Comparison of ENCODE assay signal across 35 cellular contexts in the genomic region with DNA sequence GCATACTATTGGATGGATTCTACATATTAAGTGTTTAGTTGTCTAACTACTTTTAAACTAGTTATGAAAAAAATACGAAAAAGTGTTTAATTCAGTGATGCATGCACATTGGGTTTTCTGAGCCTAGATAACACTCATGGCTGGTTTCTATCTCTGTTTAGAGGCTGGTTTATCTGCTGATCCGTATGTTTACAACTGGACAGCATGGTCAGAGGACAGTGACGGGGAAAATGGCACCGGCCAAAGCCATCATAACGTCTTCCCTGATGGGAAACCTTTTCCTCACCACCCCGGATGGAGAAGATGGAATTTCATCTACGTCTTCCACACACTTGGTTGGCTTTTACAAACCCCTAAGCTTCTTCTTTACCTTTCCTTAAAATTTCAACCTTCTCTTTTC.
"Had no signal": no experiment of that assay in that cellular context is flagged by ENCODE, and none has a peak within 500 bp of the region (broad histone marks: within the 10 kb centered on the region; RNA-seq: fewer than 3 reads in every experiment).

No MANE protein-coding gene starts in this region.

- DNase-seq: Karpas-422, Kasumi-1, KG1, MG63, MM.1S, MV-4-11, NCI-H1048, NCI-H1092, NCI-H1092 treated with DMSO at 0.1 percent for 48 hours, NCI-H1105, NCI-H1105 treated with DMSO at 0.1 percent for 48 hours, NCI-H1417, NCI-H1417 treated with DMSO at 0.1 percent for 48 hours, NCI-H1436, NCI-H1436 treated with DMSO at 0.1 percent for 48 hours, NCI-H146, NCI-H1694, NCI-H1694 treated with DMSO at 0.1 percent for 48 hours, NCI-H187, NCI-H187 treated with DMSO at 0.1 percent for 48 hours, NCI-H1930, NCI-H2029, NCI-H2029 treated with DMSO at 0.1 percent for 48 hours, NCI-H2081 treated with DMSO at 0.1 percent for 48 hours, NCI-H2107, NCI-H2171, NCI-H2171 treated with DMSO at 0.1 percent for 48 hours, NCI-H2227 treated with DMSO at 0.1 percent for 48 hours, NCI-H226, NCI-H345, NCI-H446, NCI-H446 treated with DMSO at 0.1 percent for 48 hours, NCI-H510A, NCI-H510A treated with DMSO at 0.1 percent for 48 hours had no signal

- H3K9ac ChIP-seq: KMS-11 had no signal

- H3K27me3 ChIP-seq: MG63 had no signal

- H3K27ac ChIP-seq: KMS-11 had no signal

- H3K4me2 ChIP-seq: KMS-11 had no signal

- H3K4me3 ChIP-seq: MG63 had no signal
